Comparison of ENCODE assay signal across 26 cellular contexts in the genomic region with DNA sequence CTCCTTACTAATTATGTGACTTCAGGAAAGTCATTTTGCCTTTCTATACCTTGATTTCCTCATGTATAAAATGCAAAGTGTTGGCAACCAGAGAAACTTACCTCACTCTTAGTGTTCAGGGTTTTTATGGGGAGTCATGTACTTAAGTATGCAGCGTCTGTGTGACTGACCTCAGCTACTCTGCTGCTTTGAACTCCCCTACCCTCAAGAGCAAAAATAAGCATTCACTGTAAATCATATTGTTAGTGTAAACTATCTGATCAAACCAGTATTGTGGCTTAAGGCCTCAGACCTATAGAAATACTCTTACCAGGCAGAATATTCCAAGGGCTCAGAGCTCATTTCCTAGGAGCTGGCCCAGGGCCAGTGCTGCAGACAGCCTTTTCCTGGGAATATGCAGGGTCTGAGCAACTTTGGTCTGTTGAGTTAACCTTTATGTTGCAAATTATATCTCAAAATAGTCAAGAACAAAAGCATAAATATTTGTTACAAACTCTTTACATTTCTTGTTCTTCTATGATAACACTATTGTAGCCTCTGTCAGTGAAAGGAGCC.
DNase-seq lines count a peak whose midpoint lies in the region; ATAC-seq and TF ChIP-seq lines count a peak whose summit lies in the region.
"Had no signal": no experiment of that assay in that cellular context is flagged by ENCODE, and none has a peak within 500 bp of the region (broad histone marks: within the 10 kb centered on the region; RNA-seq: fewer than 3 reads in every experiment).

No MANE protein-coding gene starts in this region.

- no peak overlapping the region for H2AK5ac ChIP-seq in H9 (ENCODE audit: insufficient read length, low read length)

- H3K9me3 Mint-ChIP-seq in H9 (peaks cover 0 to 2% of the 10 kb centered on the region in 2 experiments; a peak in 1 of 5 replicates), mesothelial cell of epicardium (peaks cover 16% of the 10 kb centered on the region)
- H3K9me3 Mint-ChIP-seq: activated CD4-positive, alpha-beta T cell treated with anti-CD3 and anti-CD28 coated beads, Interleukin-2, amount 10 ng/mL, durations not matched to agents 7 days and 5 days; stimulated activated naive CD8-positive, alpha-beta T cell treated with anti-CD3 and anti-CD28 coated beads, Interleukin-15, Interleukin-2, amounts not matched to agents 100 ng/mL and 50 ng/mL, for 24 hours had no signal

- no peak overlapping the region for H2BK12ac ChIP-seq in H9 (ENCODE audit: insufficient read length, low read depth, low read length)

- H3K4me2 ChIP-seq in H9 (ENCODE audit: insufficient read depth, insufficient read length, low read length): no peak overlapping the region
- H3K4me2 ChIP-seq: A549 had no signal

- H3K36me3 Mint-ChIP-seq in H9 (ENCODE audit: insufficient read depth in 1 of 3, low read depth in 3 of 3) (no peaks in the 10 kb centered on the region), mesothelial cell of epicardium (peaks cover 2% of the 10 kb centered on the region)
- H3K36me3 Mint-ChIP-seq: CD8-positive, alpha-beta T cell; natural killer cell had no signal

- no peak overlapping the region for H2BK20ac ChIP-seq in H9 (ENCODE audit: low read depth, low read length, poor library complexity, severe bottlenecking)

- ATAC-seq in HG02884 (IDR thresholded peaks at IDR 0.05; ENCODE audit: unreplicated experiment) (no peak), HG03175 (IDR thresholded peaks at IDR 0.05; ENCODE audit: unreplicated experiment) (no peak)
- ATAC-seq: A549; activated T-cell treated with anti-CD3 and anti-CD28 coated beads, Interleukin-2, amount 50 U/mL, for 4 hours; CD8-positive, alpha-beta T cell; left ventricle myocardium superior; natural killer cell had no signal

- no peaks in the 10 kb centered on the region for H3K23me2 ChIP-seq in H9 (ENCODE audit: insufficient read length, low read depth, low read length, poor library complexity, severe bottlenecking)

- no peaks in the 10 kb centered on the region for H3K79me1 ChIP-seq in H9 (ENCODE audit: insufficient read depth, low read depth, low read length, poor library complexity, severe bottlenecking)

- H3K27me3 Mint-ChIP-seq in H9 (ENCODE audit: low read depth) (no peaks in the 10 kb centered on the region), mesothelial cell of epicardium (ENCODE audit: low read depth) (no peaks in the 10 kb centered on the region)
- H3K27me3 Mint-ChIP-seq: activated CD4-positive, alpha-beta T cell treated with anti-CD3 and anti-CD28 coated beads, Interleukin-2, amount 10 ng/mL, durations not matched to agents 7 days and 5 days; central memory CD8-positive, alpha-beta T cell; stimulated activated naive CD8-positive, alpha-beta T cell treated with anti-CD3 and anti-CD28 coated beads, Interleukin-15, Interleukin-2, amounts not matched to agents 100 ng/mL and 50 ng/mL, for 24 hours had no signal

- H3K4me3 Mint-ChIP-seq in H9 (no peak overlapping the region; a peak in 1 of 5 replicates), mesothelial cell of epicardium (no peak overlapping the region)
- H3K4me3 Mint-ChIP-seq: activated CD4-positive, alpha-beta T cell treated with anti-CD3 and anti-CD28 coated beads, Interleukin-2, amount 10 ng/mL, durations not matched to agents 7 days and 5 days; activated T-cell treated with anti-CD3 and anti-CD28 coated beads, Interleukin-2, amount 50 U/mL, for 4 hours; CD8-positive, alpha-beta T cell; central memory CD8-positive, alpha-beta T cell; natural killer cell; stimulated activated naive CD8-positive, alpha-beta T cell treated with anti-CD3 and anti-CD28 coated beads, Interleukin-15, Interleukin-2, amounts not matched to agents 100 ng/mL and 50 ng/mL, for 24 hours had no signal

- no peak overlapping the region for H4K5ac ChIP-seq in H9 (ENCODE audit: insufficient read length, low read depth, low read length)

- H3K9ac ChIP-seq in H9 (ENCODE audit: extremely low read depth, insufficient read length, low read length): no peak overlapping the region

- H2BK5ac ChIP-seq in H9 (ENCODE audit: insufficient read length, low read length): no peak overlapping the region

- no peak overlapping the region for H2BK120ac ChIP-seq in H9 (ENCODE audit: low read depth, low read length, poor library complexity, severe bottlenecking)

- no peaks in the 10 kb centered on the region for H4K20me1 ChIP-seq in H9 (ENCODE audit: control insufficient read depth, insufficient read depth, insufficient read length)

- H3K14ac ChIP-seq in H9 (ENCODE audit: insufficient read depth, low read length): no peak overlapping the region

- H3K4me1 Mint-ChIP-seq in H9: peaks cover 14 to 24% of the 10 kb centered on the region in 2 experiments
- H3K4me1 Mint-ChIP-seq in mesothelial cell of epicardium: peaks cover 36% of the 10 kb centered on the region
- H3K4me1 Mint-ChIP-seq: activated CD4-positive, alpha-beta T cell treated with anti-CD3 and anti-CD28 coated beads, Interleukin-2, amount 10 ng/mL, durations not matched to agents 7 days and 5 days; central memory CD8-positive, alpha-beta T cell; natural killer cell had no signal

- H4K91ac ChIP-seq in H9 (ENCODE audit: insufficient read length, low read depth, low read length): no peak overlapping the region

- H3K18ac ChIP-seq in H9 (ENCODE audit: insufficient read length, low read depth, low read length): no peak overlapping the region

- no peaks in the 10 kb centered on the region for H3K79me2 ChIP-seq in H9 (ENCODE audit: insufficient read depth, low read length)

- no peak for TF ChIP-seq CTCF in H9 (conservative IDR thresholded peaks at IDR 0.05)
- no peak for TF ChIP-seq CTCF in mesothelial cell of epicardium (IDR thresholded peaks at IDR 0.05; ENCODE audit: unreplicated experiment)
- TF ChIP-seq CTCF in GM10266 (IDR thresholded peaks at IDR 0.05; ENCODE audit: control insufficient read depth, insufficient read depth, low read depth, missing control alignments): no peak

- H3K4me1 ChIP-seq in H9 (ENCODE audit: insufficient read depth, low read length): no peaks in the 10 kb centered on the region
- H3K4me1 ChIP-seq: A549, Peyer's patch had no signal

- no peak overlapping the region for H2BK15ac ChIP-seq in H9 (ENCODE audit: low read depth, low read length)

- no peak overlapping the region for H3T11ph ChIP-seq in H9 (ENCODE audit: low read length)

- no peak overlapping the region for H4K8ac ChIP-seq in H9 (replicated peaks; ENCODE audit: insufficient read length, low read depth, low read length)

- no peaks in the 10 kb centered on the region for H3K9me3 ChIP-seq in H9 (ENCODE audit: control insufficient read depth, low read depth, low read length)
- H3K9me3 ChIP-seq: A549, Peyer's patch had no signal

- no peaks in the 10 kb centered on the region for H3K27me3 ChIP-seq in H9 (ENCODE audit: insufficient read depth, low read length)
- H3K27me3 ChIP-seq: Peyer's patch had no signal

- no peak overlapping the region for H3K23ac ChIP-seq in H9 (ENCODE audit: insufficient read length, low read depth, low read length)

- peak overlapping the region; percentile 29 for H3K27ac ChIP-seq in H9 (ENCODE audit: insufficient read length, low read depth, low read length)
- H3K27ac ChIP-seq: A549, Peyer's patch, skin epidermis, WERI-Rb-1 had no signal

- H3K4ac ChIP-seq in H9 (ENCODE audit: low read depth, low read length): no peak overlapping the region

- H2AFZ ChIP-seq in H9 (ENCODE audit: low read length): no peak overlapping the region

- DNase-seq in NCI-H2171 (lab: John Stamatoyannopoulos, UW) (peak; percentile 1), NCI-H2171 treated with DMSO at 0.1 percent for 48 hours (lab: John Stamatoyannopoulos, UW) (no peak), H9 (no peak), cerebellar cortex (ENCODE audit: low spot score) (peak; percentile 13), mesothelial cell of epicardium (ENCODE audit: low spot score in 2 of 2, unreplicated experiment in 2 of 2) (no peak), GM10266 (ENCODE audit: extremely low spot score) (no peak)
- DNase-seq: activated CD4-positive, alpha-beta T cell treated with anti-CD3 and anti-CD28 coated beads, Interleukin-2, amount 10 ng/mL, durations not matched to agents 7 days and 5 days; activated T-cell treated with anti-CD3 and anti-CD28 coated beads, Interleukin-2, amount 50 U/mL, for 4 hours; AML-193; CD8-positive, alpha-beta T cell; dermis blood vessel endothelial cell; Kasumi-1; left ventricle myocardium superior; MV-4-11; natural killer cell; NCI-H187; NCI-H226; Peyer's patch; SHP77 treated with DMSO at 0.1 percent for 48 hours; WERI-Rb-1 had no signal

- H3K56ac ChIP-seq in H9 (ENCODE audit: insufficient read length, low read depth, low read length): no peak overlapping the region

- no CpG with 5 or more reads among the region's 1 CpG for WGBS in H9 (ENCODE audit: extremely low coverage, insufficient read length, low lambda C conversion rate)

- H3K27ac Mint-ChIP-seq in H9 (peak overlapping the region in 2 of 3 experiments; percentile 91 to 93; a peak in 5 of 7 replicates), mesothelial cell of epicardium (peak overlapping the region; percentile 84)
- H3K27ac Mint-ChIP-seq: activated CD4-positive, alpha-beta T cell treated with anti-CD3 and anti-CD28 coated beads, Interleukin-2, amount 10 ng/mL, durations not matched to agents 7 days and 5 days; CD8-positive, alpha-beta T cell; natural killer cell; stimulated activated naive CD8-positive, alpha-beta T cell treated with anti-CD3 and anti-CD28 coated beads, Interleukin-15, Interleukin-2, amounts not matched to agents 100 ng/mL and 50 ng/mL, for 24 hours had no signal

Comparison
In these comparisons a context has a peak if more than half of its experiments do, and no peak if none do; other contexts are left out.
1. DNase-seq: peak in NCI-H2171 (single experiment) and cerebellar cortex (single experiment); none in NCI-H2171 treated with DMSO at 0.1 percent for 48 hours (single experiment), H9 (single experiment), mesothelial cell of epicardium (0 of 2) and GM10266 (single experiment).